1 cellular context compared by ENCODE assay signal in the genomic region with DNA sequence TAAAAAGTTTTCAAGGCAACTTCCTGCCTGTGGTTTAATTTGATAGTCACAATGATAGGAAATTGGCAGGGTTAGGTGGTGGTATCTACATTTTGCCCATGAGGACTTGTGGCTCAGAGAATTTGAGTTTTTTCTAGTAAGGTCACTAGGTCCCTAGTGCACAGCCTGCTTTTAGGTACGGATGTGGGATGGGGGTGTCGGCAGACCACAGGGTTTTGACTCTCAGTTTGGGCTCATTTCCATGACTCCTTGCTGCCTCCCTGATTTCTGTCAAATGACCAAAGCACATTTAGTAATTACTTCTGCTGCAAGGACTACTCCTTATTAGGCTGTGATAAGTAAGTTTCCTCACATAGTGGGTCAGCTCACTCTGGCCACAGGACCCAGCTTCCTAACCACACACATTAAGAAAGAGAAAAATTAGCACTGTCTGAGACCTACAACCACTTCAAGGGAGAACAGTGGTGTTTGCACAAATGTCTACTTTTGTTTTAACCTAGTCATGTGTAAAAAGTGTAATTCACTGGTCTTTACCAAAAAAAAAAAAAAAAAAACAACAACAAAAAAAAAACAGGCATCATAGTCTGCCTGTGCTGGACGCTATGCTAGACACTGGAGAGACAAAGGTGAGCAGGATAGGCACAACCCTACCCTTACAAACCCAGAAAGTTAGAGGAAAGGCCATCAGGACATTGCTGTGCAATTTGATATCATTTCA.
TF ChIP-seq lines count a peak whose summit lies in the region.

No MANE protein-coding gene starts in this region.

TF ChIP-seq in GM12878, 131 proteins besides CTCF, POLR2A, EP300 and RAD21 (continued from another document and continues in another):
- TF ChIP-seq, protein P1, sequence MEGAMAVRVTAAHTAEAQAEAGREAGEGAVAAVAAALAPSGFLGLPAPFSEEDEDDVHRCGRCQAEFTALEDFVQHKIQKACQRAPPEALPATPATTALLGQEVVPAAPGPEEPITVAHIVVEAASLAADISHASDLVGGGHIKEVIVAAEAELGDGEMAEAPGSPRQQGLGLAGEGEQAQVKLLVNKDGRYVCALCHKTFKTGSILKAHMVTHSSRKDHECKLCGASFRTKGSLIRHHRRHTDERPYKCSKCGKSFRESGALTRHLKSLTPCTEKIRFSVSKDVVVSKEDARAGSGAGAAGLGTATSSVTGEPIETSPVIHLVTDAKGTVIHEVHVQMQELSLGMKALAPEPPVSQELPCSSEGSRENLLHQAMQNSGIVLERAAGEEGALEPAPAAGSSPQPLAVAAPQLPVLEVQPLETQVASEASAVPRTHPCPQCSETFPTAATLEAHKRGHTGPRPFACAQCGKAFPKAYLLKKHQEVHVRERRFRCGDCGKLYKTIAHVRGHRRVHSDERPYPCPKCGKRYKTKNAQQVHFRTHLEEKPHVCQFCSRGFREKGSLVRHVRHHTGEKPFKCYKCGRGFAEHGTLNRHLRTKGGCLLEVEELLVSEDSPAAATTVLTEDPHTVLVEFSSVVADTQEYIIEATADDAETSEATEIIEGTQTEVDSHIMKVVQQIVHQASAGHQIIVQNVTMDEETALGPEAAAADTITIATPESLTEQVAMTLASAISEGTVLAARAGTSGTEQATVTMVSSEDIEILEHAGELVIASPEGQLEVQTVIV (IDR thresholded peaks at IDR 0.05; ENCODE audit: borderline replicate concordance, partially characterized antibody): no peak
- TF ChIP-seq, protein P2, sequence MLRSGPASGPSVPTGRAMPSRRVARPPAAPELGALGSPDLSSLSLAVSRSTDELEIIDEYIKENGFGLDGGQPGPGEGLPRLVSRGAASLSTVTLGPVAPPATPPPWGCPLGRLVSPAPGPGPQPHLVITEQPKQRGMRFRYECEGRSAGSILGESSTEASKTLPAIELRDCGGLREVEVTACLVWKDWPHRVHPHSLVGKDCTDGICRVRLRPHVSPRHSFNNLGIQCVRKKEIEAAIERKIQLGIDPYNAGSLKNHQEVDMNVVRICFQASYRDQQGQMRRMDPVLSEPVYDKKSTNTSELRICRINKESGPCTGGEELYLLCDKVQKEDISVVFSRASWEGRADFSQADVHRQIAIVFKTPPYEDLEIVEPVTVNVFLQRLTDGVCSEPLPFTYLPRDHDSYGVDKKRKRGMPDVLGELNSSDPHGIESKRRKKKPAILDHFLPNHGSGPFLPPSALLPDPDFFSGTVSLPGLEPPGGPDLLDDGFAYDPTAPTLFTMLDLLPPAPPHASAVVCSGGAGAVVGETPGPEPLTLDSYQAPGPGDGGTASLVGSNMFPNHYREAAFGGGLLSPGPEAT (IDR thresholded peaks at IDR 0.05; ENCODE audit: low read depth): peak; percentile 81
- TF ChIP-seq YY1 (IDR thresholded peaks at IDR 0.05; ENCODE audit: low read depth, low read length) (no peak), POU2F2 (IDR thresholded peaks at IDR 0.05; ENCODE audit: borderline replicate concordance, low read depth, low read length) (peak; percentile 79), SPI1 (IDR thresholded peaks at IDR 0.05; ENCODE audit: borderline replicate concordance, insufficient read depth, low read depth, low read length) (no peak), SIX5 (IDR thresholded peaks at IDR 0.05; ENCODE audit: low read depth, low read length, severe bottlenecking) (no peak), RBBP5 (conservative IDR thresholded peaks at IDR 0.05) (no peak), KDM1A (IDR thresholded peaks at IDR 0.05; ENCODE audit: borderline replicate concordance) (no peak), SP1 (IDR thresholded peaks at IDR 0.05; ENCODE audit: low read depth, low read length) (peak; percentile 41), CBX3 (IDR thresholded peaks at IDR 0.05; ENCODE audit: borderline replicate concordance, low read depth) (no peak), ZBTB40 (IDR thresholded peaks at IDR 0.05; ENCODE audit: borderline replicate concordance) (no peak), ZNF274 (IDR thresholded peaks at IDR 0.05; ENCODE audit: insufficient read depth, insufficient read length) (no peak), JUNB (IDR thresholded peaks at IDR 0.05) (no peak), TARDBP (IDR thresholded peaks at IDR 0.05; ENCODE audit: borderline replicate concordance) (no peak), E2F8 (IDR thresholded peaks at IDR 0.05; ENCODE audit: low read depth, partially characterized antibody) (no peak), HCFC1 (IDR thresholded peaks at IDR 0.05; ENCODE audit: low read length) (no peak), MEF2A (IDR thresholded peaks at IDR 0.05; ENCODE audit: insufficient read depth, low read depth, low read length) (no peak), ESRRA (IDR thresholded peaks at IDR 0.05; ENCODE audit: low read length) (no peak), CHD2 (IDR thresholded peaks at IDR 0.05; ENCODE audit: borderline replicate concordance, low read depth, low read length) (peak; percentile 69; the same call in 1 of the 2 replicates), DPF2 (IDR thresholded peaks at IDR 0.05) (no peak), MTA2 (IDR thresholded peaks at IDR 0.05; ENCODE audit: low read depth) (no peak), MYB (IDR thresholded peaks at IDR 0.05; ENCODE audit: borderline replicate concordance, low read depth, low read length) (no peak), KLF5 (IDR thresholded peaks at IDR 0.05; ENCODE audit: partially characterized antibody) (no peak), KAT2A (conservative IDR thresholded peaks at IDR 0.05; ENCODE audit: control insufficient read depth, low read depth, low read length) (no peak), JUND (IDR thresholded peaks at IDR 0.05; ENCODE audit: low read depth, low read length) (no peak), NFXL1 (IDR thresholded peaks at IDR 0.05; ENCODE audit: borderline replicate concordance) (no peak), SUPT20H (IDR thresholded peaks at IDR 0.05; ENCODE audit: borderline replicate concordance, control insufficient read depth, low read depth, low read length) (no peak), SREBF1 (IDR thresholded peaks at IDR 0.05; ENCODE audit: low read length) (no peak), NR2C2 (IDR thresholded peaks at IDR 0.05; ENCODE audit: borderline replicate concordance, control insufficient read depth, insufficient read length, low read depth) (no peak), ZNF622 (IDR thresholded peaks at IDR 0.05) (no peak), BHLHE40 (IDR thresholded peaks at IDR 0.05; ENCODE audit: borderline replicate concordance in 1 of 2, low read depth in 2 of 2, low read length in 1 of 2) (peak in 1 of 2 experiments; percentile 71; a peak in 2 of 4 replicates), EZH2 (IDR thresholded peaks at IDR 0.05; ENCODE audit: borderline replicate concordance, control insufficient read depth, low read depth, low read length) (no peak), NBN (IDR thresholded peaks at IDR 0.05) (peak; percentile 75), PAX8 (IDR thresholded peaks at IDR 0.05) (no peak), NFYA (IDR thresholded peaks at IDR 0.05; ENCODE audit: borderline replicate concordance, low read depth, low read length) (no peak), SMARCA5 (IDR thresholded peaks at IDR 0.05) (no peak), YBX1 (IDR thresholded peaks at IDR 0.05) (no peak), EGR1 (IDR thresholded peaks at IDR 0.05; ENCODE audit: borderline replicate concordance in 1 of 2, low read depth in 2 of 2, low read length in 2 of 2) (no peak), RAD51 (IDR thresholded peaks at IDR 0.05) (0 out of 2 replicates have a peak, but pooled peaks have one; percentile 8), GATAD2B (conservative IDR thresholded peaks at IDR 0.05; ENCODE audit: low read depth) (no peak), ZNF207 (IDR thresholded peaks at IDR 0.05; ENCODE audit: borderline replicate concordance) (no peak), SMC3 (IDR thresholded peaks at IDR 0.05; ENCODE audit: borderline replicate concordance, low read length) (no peak; the same call in 1 of the 2 replicates), FOXK2 (IDR thresholded peaks at IDR 0.05) (no peak), TCF12 (IDR thresholded peaks at IDR 0.05; ENCODE audit: low read depth, low read length) (no peak)
- TF ChIP-seq, protein P3, sequence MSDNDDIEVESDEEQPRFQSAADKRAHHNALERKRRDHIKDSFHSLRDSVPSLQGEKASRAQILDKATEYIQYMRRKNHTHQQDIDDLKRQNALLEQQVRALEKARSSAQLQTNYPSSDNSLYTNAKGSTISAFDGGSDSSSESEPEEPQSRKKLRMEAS (IDR thresholded peaks at IDR 0.05; ENCODE audit: low read depth, low read length): 0 out of 2 replicates have a peak, but pooled peaks have one; percentile 38
- TF ChIP-seq, protein P4, sequence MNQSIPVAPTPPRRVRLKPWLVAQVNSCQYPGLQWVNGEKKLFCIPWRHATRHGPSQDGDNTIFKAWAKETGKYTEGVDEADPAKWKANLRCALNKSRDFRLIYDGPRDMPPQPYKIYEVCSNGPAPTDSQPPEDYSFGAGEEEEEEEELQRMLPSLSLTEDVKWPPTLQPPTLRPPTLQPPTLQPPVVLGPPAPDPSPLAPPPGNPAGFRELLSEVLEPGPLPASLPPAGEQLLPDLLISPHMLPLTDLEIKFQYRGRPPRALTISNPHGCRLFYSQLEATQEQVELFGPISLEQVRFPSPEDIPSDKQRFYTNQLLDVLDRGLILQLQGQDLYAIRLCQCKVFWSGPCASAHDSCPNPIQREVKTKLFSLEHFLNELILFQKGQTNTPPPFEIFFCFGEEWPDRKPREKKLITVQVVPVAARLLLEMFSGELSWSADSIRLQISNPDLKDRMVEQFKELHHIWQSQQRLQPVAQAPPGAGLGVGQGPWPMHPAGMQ (IDR thresholded peaks at IDR 0.05; ENCODE audit: borderline replicate concordance): no peak; the same call in 1 of the 2 replicates
- TF ChIP-seq, protein P5, sequence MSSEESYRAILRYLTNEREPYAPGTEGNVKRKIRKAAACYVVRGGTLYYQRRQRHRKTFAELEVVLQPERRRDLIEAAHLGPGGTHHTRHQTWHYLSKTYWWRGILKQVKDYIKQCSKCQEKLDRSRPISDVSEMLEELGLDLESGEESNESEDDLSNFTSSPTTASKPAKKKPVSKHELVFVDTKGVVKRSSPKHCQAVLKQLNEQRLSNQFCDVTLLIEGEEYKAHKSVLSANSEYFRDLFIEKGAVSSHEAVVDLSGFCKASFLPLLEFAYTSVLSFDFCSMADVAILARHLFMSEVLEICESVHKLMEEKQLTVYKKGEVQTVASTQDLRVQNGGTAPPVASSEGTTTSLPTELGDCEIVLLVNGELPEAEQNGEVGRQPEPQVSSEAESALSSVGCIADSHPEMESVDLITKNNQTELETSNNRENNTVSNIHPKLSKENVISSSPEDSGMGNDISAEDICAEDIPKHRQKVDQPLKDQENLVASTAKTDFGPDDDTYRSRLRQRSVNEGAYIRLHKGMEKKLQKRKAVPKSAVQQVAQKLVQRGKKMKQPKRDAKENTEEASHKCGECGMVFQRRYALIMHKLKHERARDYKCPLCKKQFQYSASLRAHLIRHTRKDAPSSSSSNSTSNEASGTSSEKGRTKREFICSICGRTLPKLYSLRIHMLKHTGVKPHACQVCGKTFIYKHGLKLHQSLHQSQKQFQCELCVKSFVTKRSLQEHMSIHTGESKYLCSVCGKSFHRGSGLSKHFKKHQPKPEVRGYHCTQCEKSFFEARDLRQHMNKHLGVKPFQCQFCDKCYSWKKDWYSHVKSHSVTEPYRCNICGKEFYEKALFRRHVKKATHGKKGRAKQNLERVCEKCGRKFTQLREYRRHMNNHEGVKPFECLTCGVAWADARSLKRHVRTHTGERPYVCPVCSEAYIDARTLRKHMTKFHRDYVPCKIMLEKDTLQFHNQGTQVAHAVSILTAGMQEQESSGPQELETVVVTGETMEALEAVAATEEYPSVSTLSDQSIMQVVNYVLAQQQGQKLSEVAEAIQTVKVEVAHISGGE (CRISPR knock-in tag; IDR thresholded peaks at IDR 0.05): peak; percentile 43; the same call in 1 of the 2 replicates
